1 cellular context compared by ENCODE assay signal in genomic region chr11:76782526-76783293, GRCh38.
TF ChIP-seq lines count a peak whose summit lies in the region.

No MANE protein-coding gene starts in this region.

TF ChIP-seq in A549, 52 proteins besides CTCF, POLR2A, EP300 and RAD21 (continued from another document):
- TF ChIP-seq PBX3 (IDR thresholded peaks at IDR 0.05) = peak; percentile 68
- 0 out of 2 replicates have a peak, but pooled peaks have one; percentile 8 for TF ChIP-seq TP53 (CRISPR knock-in tag; IDR thresholded peaks at IDR 0.05)
- peak; percentile 58 for TF ChIP-seq MAX (IDR thresholded peaks at IDR 0.05)
- TF ChIP-seq EHMT2 (IDR thresholded peaks at IDR 0.05; ENCODE audit: low read depth) = no peak
- TF ChIP-seq MYC (IDR thresholded peaks at IDR 0.05; ENCODE audit: borderline replicate concordance, low read length) = peak; percentile 55; the same call in 1 of the 2 replicates
- TF ChIP-seq RCOR1 (IDR thresholded peaks at IDR 0.05; ENCODE audit: low read depth, low read length) = no peak
- TF ChIP-seq MAZ (IDR thresholded peaks at IDR 0.05; ENCODE audit: borderline replicate concordance, low read depth, low read length) = peak; percentile 94
